In genomic region chr22:31943206-31943975, GRCh38 we compare ENCODE assay signal across 8 cellular contexts. TPM values are rescaled to one million over a fixed set of nuclear protein-coding genes. Genes with fewer than 3 reads are reported as not detected.
DNase-seq lines count a peak whose midpoint lies in the region; ATAC-seq and TF ChIP-seq lines count a peak whose summit lies in the region.

No MANE protein-coding gene starts in this region.

- DNase-seq in right cardiac atrium (peak in 1 of 3 donors; percentile 52), smooth muscle cell (lab: John Stamatoyannopoulos, UW; ENCODE audit: unreplicated experiment) (no peak), DMS153 treated with DMSO at 0.1 percent for 48 hours (lab: John Stamatoyannopoulos, UW; ENCODE audit: unreplicated experiment) (no peak)

- intact Hi-C loops in right cardiac atrium (cut with DNase I): loop anchor here in 1 of 4 donors (10.0 kb wide), 1 partner anchor 279 kb away; the partner anchor contains the start of gene PISD

- H4K20me1 ChIP-seq in smooth muscle cell (ENCODE audit: low read depth): peaks cover 29% of the 10 kb centered on the region

- TF ChIP-seq CTCF in WI38 (IDR thresholded peaks at IDR 0.05; ENCODE audit: low read depth, low read length) (no peak), smooth muscle cell (IDR thresholded peaks at IDR 0.05; ENCODE audit: borderline replicate concordance, insufficient read depth, poor library complexity, severe bottlenecking) (no peak)

- peak overlapping the region; percentile 39 for H3K9ac ChIP-seq in smooth muscle cell (ENCODE audit: low read depth)

- H3K4me1 ChIP-seq in right cardiac atrium (ENCODE audit: control insufficient read depth, insufficient read depth, low read length): peaks cover 2% of the 10 kb centered on the region
- peaks cover 21% of the 10 kb centered on the region for H3K4me1 ChIP-seq in smooth muscle cell (ENCODE audit: low read depth)

- 44% methylated on average over 15 of the region's 15 CpGs for WGBS in right cardiac atrium
- 41% methylated on average over 15 of the region's 15 CpGs for WGBS in smooth muscle cell (ENCODE audit: low lambda C conversion rate)

- peaks cover 37% of the 10 kb centered on the region for H3K79me2 ChIP-seq in smooth muscle cell (ENCODE audit: low read depth)

- H3F3A ChIP-seq in smooth muscle cell (ENCODE audit: low read depth): peaks cover 7% of the 10 kb centered on the region

- peak; percentile 8 for ATAC-seq in GM19468 (IDR thresholded peaks at IDR 0.05; ENCODE audit: extremely low read depth, unreplicated experiment)
- ATAC-seq in right cardiac atrium: no peak
- ATAC-seq in HG03378 (IDR thresholded peaks at IDR 0.05; ENCODE audit: unreplicated experiment): no peak
- ATAC-seq in HG02973 (IDR thresholded peaks at IDR 0.05; ENCODE audit: unreplicated experiment): no peak
- ATAC-seq in GM21447 (IDR thresholded peaks at IDR 0.05; ENCODE audit: unreplicated experiment): no peak

- H3K27ac ChIP-seq in right cardiac atrium (ENCODE audit: low read length) (peak overlapping the region; percentile 49), smooth muscle cell (ENCODE audit: low read depth) (peak overlapping the region; percentile 35)

- H3K4me2 ChIP-seq in smooth muscle cell: peak overlapping the region; percentile 92

- peak overlapping the region; percentile 97 for H3K4me3 ChIP-seq in WI38 (ENCODE audit: low read depth, low read length)
- H3K4me3 ChIP-seq in right cardiac atrium (ENCODE audit: low read length): peak overlapping the region; percentile 45
- peak overlapping the region; percentile 94 for H3K4me3 ChIP-seq in smooth muscle cell

- peak overlapping the region; percentile 81 for H2AFZ ChIP-seq in smooth muscle cell (ENCODE audit: low read depth)

- no peaks in the 10 kb centered on the region for H3K36me3 ChIP-seq in smooth muscle cell (ENCODE audit: low read depth)

- no peaks in the 10 kb centered on the region for H3K27me3 ChIP-seq in right cardiac atrium (ENCODE audit: control insufficient read depth, insufficient read depth)
- no peaks in the 10 kb centered on the region for H3K27me3 ChIP-seq in smooth muscle cell (ENCODE audit: low read depth)

- no peaks in the 10 kb centered on the region for H3K9me3 ChIP-seq in right cardiac atrium (ENCODE audit: control insufficient read depth, low read length)
- no peaks in the 10 kb centered on the region for H3K9me3 ChIP-seq in smooth muscle cell (replicated peaks; ENCODE audit: low read depth)

RNA-seq across cellular contexts. Expression of gene YWHAH, which starts 0.9 kb away (rescaled TPM):
- total RNA-seq in right cardiac atrium (100 to 1,000 TPM in 1 of 4 donors, 10 to 100 TPM in 3; 69.6 to 103 (median 86.2) TPM), smooth muscle cell (74.4 and 79.4 TPM in 2 replicates)
- polyA plus RNA-seq in right cardiac atrium (59.9 TPM), smooth muscle cell (101 and 103 TPM in 2 replicates)

Comparison
In these comparisons a context has a peak if more than half of its experiments do, and no peak if none do; other contexts are left out.
1. H3K4me3 ChIP-seq: peak in every context shown above with its lines; median percentile 97 in WI38; 94 in smooth muscle cell; 45 in right cardiac atrium.